Comparison of ENCODE assay signal across 19 cellular contexts in the genomic region with DNA sequence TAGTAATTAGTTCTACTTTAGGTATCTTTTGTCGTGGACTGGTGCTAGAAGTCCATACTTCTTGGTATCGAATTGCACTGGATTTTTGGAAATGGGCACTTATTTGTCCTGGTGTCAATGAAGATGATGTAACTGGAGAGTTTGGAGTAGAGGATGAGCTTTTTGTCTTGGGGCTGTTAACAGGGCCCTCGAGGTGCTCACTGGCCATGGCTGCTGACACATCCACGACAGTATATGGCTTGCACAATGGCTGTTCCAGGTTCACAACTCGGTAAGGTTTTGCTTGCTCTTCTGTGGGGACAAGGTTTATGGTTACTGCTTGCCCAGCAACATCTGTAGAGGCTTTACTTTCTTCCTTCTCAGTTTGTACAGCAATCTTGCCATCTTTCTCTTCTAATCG.
DNase-seq lines count a peak whose midpoint lies in the region; ATAC-seq and TF ChIP-seq lines count a peak whose summit lies in the region.
"Had no signal": no experiment of that assay in that cellular context is flagged by ENCODE, and none has a peak within 500 bp of the region (broad histone marks: within the 10 kb centered on the region; RNA-seq: fewer than 3 reads in every experiment).

No MANE protein-coding gene starts in this region.

- H3K9ac ChIP-seq in Loucy (ENCODE audit: low read depth, low read length, poor library complexity, severe bottlenecking): no peak overlapping the region

- H3K4me3 Mint-ChIP-seq in activated T-cell treated with anti-CD3 and anti-CD28 coated beads, Interleukin-2, amount 50 U/mL, for 24 hours: no peak overlapping the region
- peak overlapping the region; percentile 52 for H3K4me3 Mint-ChIP-seq in central memory CD8-positive, alpha-beta T cell
- no peak overlapping the region for H3K4me3 Mint-ChIP-seq in stimulated activated memory B cell treated with anti-CD40 and anti-IgM and Interleukin-4, amounts not matched to agents 10 μg/mL and 1 μg/mL and 100 μg/mL, for 72 hours

- TF ChIP-seq POLR2A in breast epithelium (IDR thresholded peaks at IDR 0.05): no peak

- H3K4me1 ChIP-seq in Loucy (ENCODE audit: insufficient read depth, low read length, poor library complexity, severe bottlenecking) (peaks cover 16% of the 10 kb centered on the region), breast epithelium (no peaks in the 10 kb centered on the region)

- H3K9me2 ChIP-seq in Loucy (replicated peaks; ENCODE audit: low read depth, low read length): no peaks in the 10 kb centered on the region

- H3K4me1 Mint-ChIP-seq in activated T-cell treated with anti-CD3 and anti-CD28 coated beads, Interleukin-2, amount 50 U/mL, for 24 hours (ENCODE audit: low read depth): peaks cover 48% of the 10 kb centered on the region
- peaks cover 46% of the 10 kb centered on the region for H3K4me1 Mint-ChIP-seq in central memory CD8-positive, alpha-beta T cell
- peaks cover 51% of the 10 kb centered on the region for H3K4me1 Mint-ChIP-seq in stimulated activated memory B cell treated with anti-CD40 and anti-IgM and Interleukin-4, amounts not matched to agents 10 μg/mL and 1 μg/mL and 100 μg/mL, for 72 hours

- no peak for DNase-seq in activated T-cell treated with anti-CD3 and anti-CD28 coated beads, Interleukin-2, amount 50 U/mL, for 24 hours
- DNase-seq in activated T-cell treated with anti-CD3 and anti-CD28 coated beads, Interleukin-2, amount 50 U/mL, for 48 hours: no peak
- no peak for DNase-seq in central memory CD8-positive, alpha-beta T cell (ENCODE audit: low spot score in 2 of 2)
- no peak for DNase-seq in HT-29 (ENCODE audit: low spot score)
- DNase-seq in breast epithelium (ENCODE audit: low spot score in 2 of 2): no peak
- DNase-seq in LoVo (ENCODE audit: low spot score): no peak
- DNase-seq: activated CD4-positive, alpha-beta T cell treated with anti-CD3 and anti-CD28 coated beads, Interleukin-2, amount 50 U/mL, for 4 hours; amniotic stem cell; DMS53; effector CD8-positive, alpha-beta T cell; esophagus squamous epithelium; left cardiac atrium; midbrain; NCI-H1092; NCI-H2081; NCI-H524 treated with DMSO at 0.1 percent for 48 hours had no signal

- H3K27ac ChIP-seq in breast epithelium: no peak overlapping the region
- H3K27ac ChIP-seq: esophagus squamous epithelium, HL-60 had no signal

- intact Hi-C loops in breast epithelium (cut with DNase I; ENCODE audit: low total_unique reads): no loop called here

- H3K27me3 ChIP-seq in Loucy (ENCODE audit: insufficient read depth, low read length, poor library complexity, severe bottlenecking) (no peaks in the 10 kb centered on the region), breast epithelium (no peaks in the 10 kb centered on the region)
- H3K27me3 ChIP-seq: esophagus squamous epithelium had no signal

- no peaks in the 10 kb centered on the region for H3F3A ChIP-seq in Loucy (ENCODE audit: low read depth)

- H3K4me2 ChIP-seq in Loucy (ENCODE audit: low read depth, low read length, poor library complexity, severe bottlenecking): peak overlapping the region; percentile 33

- H3K9me3 Mint-ChIP-seq in activated T-cell treated with anti-CD3 and anti-CD28 coated beads, Interleukin-2, amount 50 U/mL, for 24 hours: no peaks in the 10 kb centered on the region
- H3K9me3 Mint-ChIP-seq in central memory CD8-positive, alpha-beta T cell: no peaks in the 10 kb centered on the region
- no peaks in the 10 kb centered on the region for H3K9me3 Mint-ChIP-seq in stimulated activated memory B cell treated with anti-CD40 and anti-IgM and Interleukin-4, amounts not matched to agents 10 μg/mL and 1 μg/mL and 100 μg/mL, for 72 hours

- H3K79me2 ChIP-seq in Loucy (ENCODE audit: insufficient read depth, low read length): no peaks in the 10 kb centered on the region

- H4K20me1 ChIP-seq in Loucy (ENCODE audit: insufficient read depth, low read length, poor library complexity, severe bottlenecking): no peaks in the 10 kb centered on the region

- H3K27ac Mint-ChIP-seq in activated T-cell treated with anti-CD3 and anti-CD28 coated beads, Interleukin-2, amount 50 U/mL, for 24 hours: peak overlapping the region; percentile 9
- H3K27ac Mint-ChIP-seq in central memory CD8-positive, alpha-beta T cell (ENCODE audit: low read depth): peak overlapping the region; percentile 90
- peak overlapping the region; percentile 95 for H3K27ac Mint-ChIP-seq in stimulated activated memory B cell treated with anti-CD40 and anti-IgM and Interleukin-4, amounts not matched to agents 10 μg/mL and 1 μg/mL and 100 μg/mL, for 72 hours

- H3K36me3 ChIP-seq in Loucy (ENCODE audit: insufficient read depth, low read length): no peaks in the 10 kb centered on the region
- H3K36me3 ChIP-seq in breast epithelium: no peaks in the 10 kb centered on the region

- H3K9me3 ChIP-seq in Loucy (ENCODE audit: insufficient read depth, low read depth, low read length): no peaks in the 10 kb centered on the region
- H3K9me3 ChIP-seq in breast epithelium: no peaks in the 10 kb centered on the region
- H3K9me3 ChIP-seq: esophagus squamous epithelium had no signal

- no peaks in the 10 kb centered on the region for H3K27me3 Mint-ChIP-seq in activated T-cell treated with anti-CD3 and anti-CD28 coated beads, Interleukin-2, amount 50 U/mL, for 24 hours
- no peaks in the 10 kb centered on the region for H3K27me3 Mint-ChIP-seq in central memory CD8-positive, alpha-beta T cell
- no peaks in the 10 kb centered on the region for H3K27me3 Mint-ChIP-seq in stimulated activated memory B cell treated with anti-CD40 and anti-IgM and Interleukin-4, amounts not matched to agents 10 μg/mL and 1 μg/mL and 100 μg/mL, for 72 hours

- no peak for TF ChIP-seq CTCF in Loucy (conservative IDR thresholded peaks at IDR 0.05; ENCODE audit: low read length)
- no peak for TF ChIP-seq CTCF in breast epithelium (IDR thresholded peaks at IDR 0.05)

- H3K36me3 Mint-ChIP-seq in activated T-cell treated with anti-CD3 and anti-CD28 coated beads, Interleukin-2, amount 50 U/mL, for 24 hours (ENCODE audit: low read depth): peaks cover 2% of the 10 kb centered on the region
- H3K36me3 Mint-ChIP-seq in central memory CD8-positive, alpha-beta T cell (ENCODE audit: insufficient read depth): no peaks in the 10 kb centered on the region
- peaks cover 5% of the 10 kb centered on the region for H3K36me3 Mint-ChIP-seq in stimulated activated memory B cell treated with anti-CD40 and anti-IgM and Interleukin-4, amounts not matched to agents 10 μg/mL and 1 μg/mL and 100 μg/mL, for 72 hours

- no peak for ATAC-seq in central memory CD8-positive, alpha-beta T cell (replicated peaks; ENCODE audit: extremely low read depth, poor library complexity, severe bottlenecking)
- no peak for ATAC-seq in stimulated activated memory B cell treated with anti-CD40 and anti-IgM and Interleukin-4, amounts not matched to agents 10 μg/mL and 1 μg/mL and 100 μg/mL, for 72 hours
- ATAC-seq: left cardiac atrium had no signal

- H3K4me3 ChIP-seq in Loucy (ENCODE audit: low read length, poor library complexity, severe bottlenecking) (no peak overlapping the region), breast epithelium (no peak overlapping the region)
- H3K4me3 ChIP-seq: esophagus squamous epithelium had no signal

- H2AFZ ChIP-seq in Loucy (ENCODE audit: low read length): no peak overlapping the region

Comparison
In these comparisons a context has a peak if more than half of its experiments do, and no peak if none do; other contexts are left out.
1. H3K27ac Mint-ChIP-seq: peak in every context shown above with its lines; median percentile 95 in stimulated activated memory B cell treated with anti-CD40 and anti-IgM and Interleukin-4, amounts not matched to agents 10 μg/mL and 1 μg/mL and 100 μg/mL, for 72 hours; 90 in central memory CD8-positive, alpha-beta T cell; 9 in activated T-cell treated with anti-CD3 and anti-CD28 coated beads, Interleukin-2, amount 50 U/mL, for 24 hours.